ENCODE assay signal across 32 cellular contexts in genomic region chr11:63493127-63493526, GRCh38. TPM values are rescaled to one million over a fixed set of nuclear protein-coding genes. Genes with fewer than 3 reads are reported as not detected.
DNase-seq lines count a peak whose midpoint lies in the region; ATAC-seq, FAIRE-seq and TF ChIP-seq lines count a peak whose summit lies in the region.
"Had no signal": no experiment of that assay in that cellular context is flagged by ENCODE, and none has a peak within 500 bp of the region (broad histone marks: within the 10 kb centered on the region; RNA-seq: fewer than 3 reads in every experiment).

No MANE protein-coding gene starts in this region.

- peaks cover 14% of the 10 kb centered on the region for H3K4me1 Mint-ChIP-seq in nephron progenitor cell
- peaks cover 7 to 17% of the 10 kb centered on the region in 2 donors for H3K4me1 Mint-ChIP-seq in immature natural killer cell

- H3K27ac Mint-ChIP-seq in nephron progenitor cell (no peak overlapping the region), immature natural killer cell (no peak overlapping the region)
- H3K27ac Mint-ChIP-seq: CD14-positive monocyte; CD4-positive, CD25-positive, alpha-beta regulatory T cell; CD8-positive, alpha-beta memory T cell had no signal

- DNase-seq in K562 (ENCODE audit: extremely low read depth in 1 of 4, low spot score in 3 of 4) (no peak), nephron progenitor cell (no peak), iPS-NIHi11 (ENCODE audit: low spot score) (no peak), smooth muscle cell (lab: John Stamatoyannopoulos, UW; ENCODE audit: unreplicated experiment) (no peak), immature natural killer cell (no peak)
- DNase-seq: 8988T; ACHN; BE2C; C1 segment of cervical spinal cord; CD4-positive, alpha-beta memory T cell; CD4-positive, CD25-positive, alpha-beta regulatory T cell; CD8-positive, alpha-beta memory T cell; COR-L47; DMS 273 treated with DMSO at 0.1 percent for 48 hours; DMS153; DMS53; DMS79; DND-41; EL; GDM1 had no signal

- in situ Hi-C loops in K562 (cut with MboI): no loop called here

- no peaks in the 10 kb centered on the region for H3K9me1 ChIP-seq in K562 (ENCODE audit: control insufficient read depth, insufficient read depth, low read length)

- POLR2A ChIA-PET in K562 (lab: Yijun Ruan, JAX): no interaction called here

- BruUV-seq in K562 (replicated peaks; lab: Mats Ljungman, UMichigan): no TSS peak

- no peaks in the 10 kb centered on the region for H3F3A ChIP-seq in smooth muscle cell (ENCODE audit: low read depth)

- H3K4me3 ChIP-seq in K562: no peak overlapping the region
- no peak overlapping the region for H3K4me3 ChIP-seq in subcutaneous abdominal adipose tissue (ENCODE audit: low read depth in 1 of 5, low read length in 5 of 5)
- H3K4me3 ChIP-seq in smooth muscle cell: no peak overlapping the region
- H3K4me3 ChIP-seq: BLaER1, GM12878 had no signal

- H3K4me1 ChIP-seq in K562 (replicated peaks in 1 of 2; ENCODE audit: control insufficient read depth in 2 of 2, insufficient read depth in 2 of 2, low read length in 2 of 2) (peaks cover 8 to 9% of the 10 kb centered on the region in 2 experiments; a peak in 3 of 5 replicates), subcutaneous abdominal adipose tissue (ENCODE audit: control insufficient read depth in 5 of 5, insufficient read depth in 5 of 5, low read length in 5 of 5) (peaks cover 0 to 69% (median 39%) of the 10 kb centered on the region in 5 donors), smooth muscle cell (ENCODE audit: low read depth) (peaks cover 20% of the 10 kb centered on the region)
- H3K4me1 ChIP-seq: BE2C, BLaER1 had no signal

- no peaks in the 10 kb centered on the region for H3K79me2 ChIP-seq in K562 (ENCODE audit: control insufficient read depth, insufficient read depth, low read length)
- no peaks in the 10 kb centered on the region for H3K79me2 ChIP-seq in smooth muscle cell (ENCODE audit: low read depth)

- H3K27me3 ChIP-seq in K562 (ENCODE audit: control insufficient read depth in 2 of 2, insufficient read depth in 2 of 2, low read length in 2 of 2) (no peaks in the 10 kb centered on the region), subcutaneous abdominal adipose tissue (ENCODE audit: control insufficient read depth in 5 of 5, insufficient read depth in 4 of 5, low read length in 5 of 5) (no peaks in the 10 kb centered on the region), smooth muscle cell (ENCODE audit: low read depth) (peaks cover 6% of the 10 kb centered on the region)
- H3K27me3 ChIP-seq: BLaER1 had no signal

- H3K27ac ChIP-seq in K562 (ENCODE audit: extremely low read depth, low read depth, low read length) (no peak overlapping the region), subcutaneous abdominal adipose tissue (ENCODE audit: low read depth, low read length) (peak overlapping the region; percentile 5), smooth muscle cell (ENCODE audit: low read depth) (no peak overlapping the region)
- H3K27ac ChIP-seq: BLaER1 had no signal

- H3K9me3 ChIP-seq in K562 (replicated peaks; ENCODE audit: control insufficient read depth, insufficient read depth, low read depth, low read length) (peaks cover 10% of the 10 kb centered on the region; the same call in 1 of the 2 replicates), subcutaneous abdominal adipose tissue (ENCODE audit: control insufficient read depth in 5 of 5, low read length in 5 of 5) (no peaks in the 10 kb centered on the region), smooth muscle cell (replicated peaks; ENCODE audit: low read depth) (no peaks in the 10 kb centered on the region)
- H3K9me3 ChIP-seq: BE2C had no signal

- TF ChIP-seq RAD21 in K562 (CRISPR knock-in tag; conservative IDR thresholded peaks at IDR 0.05 in 1 of 2, IDR thresholded peaks at IDR 0.05 in 1 of 2): no peak

- no peak overlapping the region for H2AFZ ChIP-seq in K562 (ENCODE audit: low read depth, low read length)
- no peak overlapping the region for H2AFZ ChIP-seq in smooth muscle cell (ENCODE audit: low read depth)

- no peaks in the 10 kb centered on the region for H4K20me1 ChIP-seq in K562 (replicated peaks; ENCODE audit: control insufficient read depth, insufficient read depth, low read length)
- no peaks in the 10 kb centered on the region for H4K20me1 ChIP-seq in smooth muscle cell (ENCODE audit: low read depth)
- H4K20me1 ChIP-seq: BLaER1 had no signal

- peaks cover 30% of the 10 kb centered on the region for H3K9me3 Mint-ChIP-seq in nephron progenitor cell
- H3K9me3 Mint-ChIP-seq in immature natural killer cell: peaks cover 0 to 6% (median 0%) of the 10 kb centered on the region in 6 donors
- H3K9me3 Mint-ChIP-seq: CD4-positive, alpha-beta memory T cell had no signal

- H3K9ac ChIP-seq in K562 (ENCODE audit: insufficient read depth in 1 of 2, low read depth in 2 of 2, low read length in 2 of 2): no peak overlapping the region
- H3K9ac ChIP-seq in subcutaneous abdominal adipose tissue (ENCODE audit: low read length in 5 of 5): no peak overlapping the region
- H3K9ac ChIP-seq in smooth muscle cell (ENCODE audit: low read depth): no peak overlapping the region
- H3K9ac ChIP-seq: BLaER1 had no signal

- 8% methylated on average over 1 of the region's 1 CpG for WGBS in K562 (ENCODE audit: insufficient coverage, low coverage, missing lambda C conversion rate)
- 97% methylated on average over 1 of the region's 1 CpG for WGBS in smooth muscle cell (ENCODE audit: low lambda C conversion rate)

- ATAC-seq in K562 (no peak), HG03280 (IDR thresholded peaks at IDR 0.05; ENCODE audit: unreplicated experiment) (no peak)
- ATAC-seq: GM12878 had no signal

- H3K27me3 Mint-ChIP-seq in nephron progenitor cell (ENCODE audit: low read depth, poor library complexity): peaks cover 59% of the 10 kb centered on the region
- peaks cover 0 to 14% (median 10%) of the 10 kb centered on the region in 3 donors for H3K27me3 Mint-ChIP-seq in immature natural killer cell (ENCODE audit: low read depth in 3 of 3)

- no peak for TF ChIP-seq POLR2A in K562 (conservative IDR thresholded peaks at IDR 0.05)

- H3K36me3 ChIP-seq in K562 (ENCODE audit: control insufficient read depth, insufficient read depth, low read length) (no peaks in the 10 kb centered on the region), subcutaneous abdominal adipose tissue (ENCODE audit: control insufficient read depth in 5 of 5, insufficient read depth in 5 of 5, low read length in 5 of 5) (no peaks in the 10 kb centered on the region), smooth muscle cell (ENCODE audit: low read depth) (no peaks in the 10 kb centered on the region)
- H3K36me3 ChIP-seq: BE2C, BLaER1 had no signal

- TF ChIP-seq CTCF in K562 (IDR thresholded peaks at IDR 0.05 in 2 of 3, conservative IDR thresholded peaks at IDR 0.05 in 1 of 3; ENCODE audit: insufficient read depth in 2 of 3, low read depth in 1 of 3, low read length in 3 of 3) (no peak), nephron progenitor cell (IDR thresholded peaks at IDR 0.05) (no peak), smooth muscle cell (IDR thresholded peaks at IDR 0.05; ENCODE audit: borderline replicate concordance, insufficient read depth, poor library complexity, severe bottlenecking) (no peak)

- H3K4me3 Mint-ChIP-seq in nephron progenitor cell (peak overlapping the region; percentile 20), immature natural killer cell (peak overlapping the region in 1 of 5 donors; percentile 16)
- H3K4me3 Mint-ChIP-seq: CD4-positive, CD25-positive, alpha-beta regulatory T cell had no signal

- H3K4me2 ChIP-seq in K562 (ENCODE audit: insufficient read depth, low read length): no peak overlapping the region
- no peak overlapping the region for H3K4me2 ChIP-seq in smooth muscle cell
- H3K4me2 ChIP-seq: BLaER1 had no signal

- CTCF ChIA-PET in K562 (lab: Yijun Ruan, JAX; ENCODE audit: low intra/inter-chr PET ratio): no interaction called here

- no peak for TF ChIP-seq EP300 in K562 (IDR thresholded peaks at IDR 0.05; ENCODE audit: low read length)

- FAIRE-seq in K562 (lab: Jason Lieb, UNC): no peak
- FAIRE-seq: A204.1, GM12878, GM12892, GM19239 had no signal

- intact Hi-C loops in K562 (cut with micrococcal nuclease): no loop called here

- H3K36me3 Mint-ChIP-seq in nephron progenitor cell (ENCODE audit: low read depth): no peaks in the 10 kb centered on the region
- H3K36me3 Mint-ChIP-seq in immature natural killer cell: peaks cover 0 to 3% (median 0%) of the 10 kb centered on the region in 3 donors
- H3K36me3 Mint-ChIP-seq: CD4-positive, alpha-beta memory T cell; CD4-positive, CD25-positive, alpha-beta regulatory T cell; CD8-positive, alpha-beta memory T cell had no signal

RNA-seq across cellular contexts. Expression of gene PLAAT5, which starts 2.2 kb away (rescaled TPM):
- total RNA-seq in K562 (2011; cell fraction: chromatin; rRNA removed; ENCODE audit: low replicate concordance): not detected in 2 replicates
- not detected in 2 replicates for total RNA-seq in K562 (2011; cell fraction: nucleolus; rRNA removed)
- total RNA-seq in K562 (2011; cell fraction: nucleoplasm; rRNA removed): not detected in 2 replicates
- total RNA-seq in K562 (2014; rRNA removed) (not detected in 2 replicates), K562 (2014; rRNA removed; fragmentation: Illumina TruSeq; extraction: Trizol) (not detected in 2 replicates), K562 (2015; rRNA removed; fragmentation: Illumina TruSeq; extraction: Trizol) (not detected in 2 replicates), K562 (2021) (not detected in 2 replicates), smooth muscle cell (0.04 TPM in 1 of 2 replicates, not detected in the other)
- polyA plus RNA-seq in K562 (2011; rRNA removed) (not detected in 2 replicates), K562 (2014; fragmentation: Illumina TruSeq; extraction: Trizol) (not detected in 2 replicates), K562 (2014; fragmentation: Nextera tagmentation; extraction: Ambion mirVana) (not detected), K562 (2014; rRNA removed) (not detected in 2 replicates), smooth muscle cell (0.06 TPM in 1 of 2 replicates, not detected in the other), immature natural killer cell (1 to 10 TPM in 2 of 3 donors, under 1 TPM in 1; 0.63 to 3.8 (median 1.5) TPM)
- not detected in 2 replicates for polyA plus RNA-seq in K562 (2011; cell fraction: cytosol; rRNA removed)
- not detected in 2 replicates for polyA plus RNA-seq in K562 (2011; cell fraction: nucleus; rRNA removed)
- polyA plus RNA-seq in K562 (2012): 0.05 TPM in 1 of 2 replicates, not detected in the other
- polyA minus RNA-seq in K562 (2011; rRNA and poly(A)+ RNA removed): not detected in 2 replicates
- not detected in 2 replicates for polyA minus RNA-seq in K562 (2011; cell fraction: cytosol; rRNA and poly(A)+ RNA removed)
- polyA minus RNA-seq in K562 (2011; cell fraction: nucleus; rRNA and poly(A)+ RNA removed): not detected in 2 replicates
- total RNA-seq: A673; CD4-positive, alpha-beta memory T cell; Daoy; G401; GM12878 had no signal
- polyA plus RNA-seq: AG04450; CD4-positive, alpha-beta memory T cell; CD4-positive, CD25-positive, alpha-beta regulatory T cell; CD8-positive, alpha-beta memory T cell; GM12878 had no signal

RNA-seq across cellular contexts. Expression of gene LGALS12, which starts 12.8 kb away (rescaled TPM):
- 1.3 and 4.1 TPM in 2 replicates for total RNA-seq in K562 (2011; cell fraction: chromatin; rRNA removed; ENCODE audit: low replicate concordance)
- 1.4 and 3.0 TPM in 2 replicates for total RNA-seq in K562 (2011; cell fraction: nucleolus; rRNA removed)
- 1.6 and 1.9 TPM in 2 replicates for total RNA-seq in K562 (2011; cell fraction: nucleoplasm; rRNA removed)
- total RNA-seq in K562 (2014; rRNA removed) (5.1 TPM in 2 replicates), K562 (2014; rRNA removed; fragmentation: Illumina TruSeq; extraction: Trizol) (2.2 and 2.9 TPM in 2 replicates), K562 (2015; rRNA removed; fragmentation: Illumina TruSeq; extraction: Trizol) (4.7 and 5.2 TPM in 2 replicates), K562 (2021) (4.5 and 5.1 TPM in 2 replicates), smooth muscle cell (0.58 TPM in 1 of 2 replicates, not detected in the other)
- polyA plus RNA-seq in K562 (2011; rRNA removed) (8.0 and 9.5 TPM in 2 replicates), K562 (2014; fragmentation: Illumina TruSeq; extraction: Trizol) (5.0 and 5.7 TPM in 2 replicates), K562 (2014; fragmentation: Nextera tagmentation; extraction: Ambion mirVana) (under 1 TPM; 0.66 to 0.99 TPM), K562 (2014; rRNA removed) (3.6 and 5.2 TPM in 2 replicates), smooth muscle cell (not detected in 2 replicates), immature natural killer cell (1 to 10 TPM in 1 of 3 donors, not detected in 2; 1.7 TPM)
- 11.8 and 13.9 TPM in 2 replicates for polyA plus RNA-seq in K562 (2011; cell fraction: cytosol; rRNA removed)
- polyA plus RNA-seq in K562 (2011; cell fraction: nucleus; rRNA removed): 6.9 and 7.5 TPM in 2 replicates
- 5.1 and 15.0 TPM in 2 replicates for polyA plus RNA-seq in K562 (2012)
- 3.5 and 4.7 TPM in 2 replicates for polyA minus RNA-seq in K562 (2011; rRNA and poly(A)+ RNA removed)
- polyA minus RNA-seq in K562 (2011; cell fraction: cytosol; rRNA and poly(A)+ RNA removed): 2.7 and 3.4 TPM in 2 replicates
- polyA minus RNA-seq in K562 (2011; cell fraction: nucleus; rRNA and poly(A)+ RNA removed): 2.6 and 2.9 TPM in 2 replicates
- total RNA-seq: A673; CD4-positive, alpha-beta memory T cell; CD8-positive, alpha-beta memory T cell; Daoy; G401; GM12878 had no signal
- polyA plus RNA-seq: AG04450; CD4-positive, alpha-beta memory T cell; CD4-positive, CD25-positive, alpha-beta regulatory T cell; CD8-positive, alpha-beta memory T cell; GM12878 had no signal

RNA-seq across cellular contexts. Expression of gene PLAAT4, which starts 43.5 kb away (rescaled TPM):
- total RNA-seq in K562 (2011; cell fraction: chromatin; rRNA removed; ENCODE audit: low replicate concordance): not detected in 2 replicates
- 0.67 TPM in 1 of 2 replicates, not detected in the other for total RNA-seq in K562 (2011; cell fraction: nucleolus; rRNA removed)
- total RNA-seq in K562 (2011; cell fraction: nucleoplasm; rRNA removed): 0.51 TPM in 1 of 2 replicates, not detected in the other
- total RNA-seq in K562 (2014; rRNA removed) (0.37 TPM in 1 of 2 replicates, not detected in the other), K562 (2014; rRNA removed; fragmentation: Illumina TruSeq; extraction: Trizol) (0.99 and 1.0 TPM in 2 replicates), K562 (2015; rRNA removed; fragmentation: Illumina TruSeq; extraction: Trizol) (2.0 and 3.0 TPM in 2 replicates), K562 (2021) (0.80 and 1.2 TPM in 2 replicates), smooth muscle cell (not detected in 2 replicates)
- polyA plus RNA-seq in K562 (2011; rRNA removed) (0.43 and 0.54 TPM in 2 replicates), K562 (2014; fragmentation: Illumina TruSeq; extraction: Trizol) (1.1 and 1.3 TPM in 2 replicates), K562 (2014; fragmentation: Nextera tagmentation; extraction: Ambion mirVana) (1 to 10 TPM; 1.2 to 2.1 TPM), K562 (2014; rRNA removed) (0.57 and 1.7 TPM in 2 replicates), smooth muscle cell (not detected in 2 replicates), immature natural killer cell (100 to 1,000 TPM; 886 to 933 (median 906) TPM)
- polyA plus RNA-seq in K562 (2011; cell fraction: cytosol; rRNA removed): 0.19 and 0.60 TPM in 2 replicates
- 0.20 and 0.47 TPM in 2 replicates for polyA plus RNA-seq in K562 (2011; cell fraction: nucleus; rRNA removed)
- 2.3 and 7.2 TPM in 2 replicates for polyA plus RNA-seq in K562 (2012)
- polyA minus RNA-seq in K562 (2011; rRNA and poly(A)+ RNA removed): 0.84 TPM in 1 of 2 replicates, not detected in the other
- 1.2 TPM in 1 of 2 replicates, not detected in the other for polyA minus RNA-seq in K562 (2011; cell fraction: cytosol; rRNA and poly(A)+ RNA removed)
- polyA minus RNA-seq in K562 (2011; cell fraction: nucleus; rRNA and poly(A)+ RNA removed): not detected in 2 replicates
- total RNA-seq: G401 had no signal

Comparison
In these comparisons a context has a peak if more than half of its experiments do, and no peak if none do; other contexts are left out.
1. RNA of gene PLAAT4, which starts 43.5 kb away (polyA plus RNA-seq): 886 to 933 TPM in immature natural killer cell; 0.19 to 7.2 TPM in K562 and not detected in smooth muscle cell; every median in the first group is over 100 times any median in the second.